In genomic region chr17:63832014-63832413, GRCh38 we compare ENCODE assay signal across 28 cellular contexts. TPM values are rescaled to one million over a fixed set of nuclear protein-coding genes. Genes with fewer than 3 reads are reported as not detected.
DNase-seq lines count a peak whose midpoint lies in the region; ATAC-seq, FAIRE-seq and TF ChIP-seq lines count a peak whose summit lies in the region.
"Had no signal": no experiment of that assay in that cellular context is flagged by ENCODE, and none has a peak within 500 bp of the region (broad histone marks: within the 10 kb centered on the region; RNA-seq: fewer than 3 reads in every experiment).

No MANE protein-coding gene starts in this region.

- H3K4me3 ChIP-seq in kidney (ENCODE audit: low read length in 2 of 2) (no peak overlapping the region), mammary epithelial cell (replicated peaks in 1 of 3; ENCODE audit: insufficient read depth in 1 of 3, low read depth in 2 of 3, low read length in 3 of 3) (no peak overlapping the region)
- H3K4me3 ChIP-seq: A549, breast epithelium, esophagus squamous epithelium, HAP-1, MG63, spleen, suprapubic skin, uterus had no signal

- CTCF ChIA-PET in activated CD8-positive, alpha-beta memory T cell treated with anti-CD3 and anti-CD28 coated beads, Interleukin-2, amount 10 ng/mL, durations not matched to agents 7 days and 5 days (lab: Charles Lee): interaction anchor here (0.8 to 4.3 kb wide), 5 partner anchors 8 to 134 kb away, joined by 3 to 28 read pairs (median 3); partner anchors contain the start of gene SMARCD2
- CTCF ChIA-PET in mammary epithelial cell (lab: Charles Lee; ENCODE audit: low non-redundant PET): no interaction called here

- peak overlapping the region; percentile 83 for H3K27ac Mint-ChIP-seq in activated CD8-positive, alpha-beta memory T cell treated with anti-CD3 and anti-CD28 coated beads, Interleukin-2, amount 10 ng/mL, durations not matched to agents 7 days and 5 days
- peak overlapping the region; percentile 80 for H3K27ac Mint-ChIP-seq in activated T-helper 17 cell treated with anti-CD3 and anti-CD28 coated beads, Interleukin-2, amount 50 U/mL, for 72 hours

- peaks cover 68% of the 10 kb centered on the region for H3K79me2 ChIP-seq in mammary epithelial cell (ENCODE audit: insufficient read depth, low read length)

- no peak overlapping the region for H3K4me3 Mint-ChIP-seq in activated CD8-positive, alpha-beta memory T cell treated with anti-CD3 and anti-CD28 coated beads, Interleukin-2, amount 10 ng/mL, durations not matched to agents 7 days and 5 days
- no peak overlapping the region for H3K4me3 Mint-ChIP-seq in activated T-helper 17 cell treated with anti-CD3 and anti-CD28 coated beads, Interleukin-2, amount 50 U/mL, for 72 hours
- H3K4me3 Mint-ChIP-seq: T-helper 1 cell treated with Interleukin-12 subunit alpha and Interleukin-12 subunit beta and Interleukin-4 antibody, amounts not matched to agents 30 μg/mL and 1 μg/mL, for 36 hours had no signal

- no peak overlapping the region for H3K4me2 ChIP-seq in mammary epithelial cell (ENCODE audit: insufficient read depth, low read depth, low read length)
- H3K4me2 ChIP-seq: A549 had no signal

- H3K9ac ChIP-seq in kidney (ENCODE audit: low read length in 2 of 2) (no peak overlapping the region), mammary epithelial cell (ENCODE audit: insufficient read depth, low read length) (no peak overlapping the region)

- H3K36me3 Mint-ChIP-seq in activated CD8-positive, alpha-beta memory T cell treated with anti-CD3 and anti-CD28 coated beads, Interleukin-2, amount 10 ng/mL, durations not matched to agents 7 days and 5 days: peaks cover 65% of the 10 kb centered on the region
- H3K36me3 Mint-ChIP-seq in activated T-helper 17 cell treated with anti-CD3 and anti-CD28 coated beads, Interleukin-2, amount 50 U/mL, for 72 hours (ENCODE audit: low read depth): peaks cover 100% of the 10 kb centered on the region

- no peaks in the 10 kb centered on the region for H3K9me3 Mint-ChIP-seq in activated CD8-positive, alpha-beta memory T cell treated with anti-CD3 and anti-CD28 coated beads, Interleukin-2, amount 10 ng/mL, durations not matched to agents 7 days and 5 days (ENCODE audit: low read depth)
- H3K9me3 Mint-ChIP-seq in activated T-helper 17 cell treated with anti-CD3 and anti-CD28 coated beads, Interleukin-2, amount 50 U/mL, for 72 hours: no peaks in the 10 kb centered on the region
- H3K9me3 Mint-ChIP-seq: T-helper 1 cell treated with Interleukin-12 subunit alpha and Interleukin-12 subunit beta and Interleukin-4 antibody, amounts not matched to agents 30 μg/mL and 1 μg/mL, for 36 hours had no signal

- FAIRE-seq in GM12891 (lab: Jason Lieb, UNC): no peak
- no peak for FAIRE-seq in kidney (lab: Jason Lieb, UNC)
- FAIRE-seq: A549, GM12892 had no signal

- TF ChIP-seq POLR2A in GM12891 (IDR thresholded peaks at IDR 0.05; ENCODE audit: low read depth, low read length): peak; percentile 47; the same call in 1 of the 2 replicates

- WGBS in mammary epithelial cell (ENCODE audit: low coverage, missing lambda C conversion rate): 91% methylated on average over 3 of the region's 5 CpGs

- H3K27me3 ChIP-seq in mammary epithelial cell (ENCODE audit: insufficient read depth, low read length): no peaks in the 10 kb centered on the region
- H3K27me3 ChIP-seq: breast epithelium, esophagus squamous epithelium, MG63, neutrophil, spleen, suprapubic skin, uterus had no signal

- BruUV-seq in mammary epithelial cell (replicated peaks; lab: Mats Ljungman, UMichigan): no TSS peak

- intact Hi-C loops in kidney (cut with DNase I) (no loop called here), mammary epithelial cell (cut with micrococcal nuclease) (loop anchor here (10.0 kb wide), 1 partner anchor 407 kb away; no protein-coding TSS in a partner anchor)

- in situ Hi-C loops in mammary epithelial cell (cut with MboI; ENCODE audit: low sequenced_read_pairs in 2 of 2): no loop called here

- H3K36me3 ChIP-seq in kidney (ENCODE audit: control insufficient read depth in 1 of 2, insufficient read depth in 2 of 2, low read length in 2 of 2) (peaks cover 48 to 72% of the 10 kb centered on the region in 2 donors), mammary epithelial cell (ENCODE audit: insufficient read depth, low read length) (peaks cover 42% of the 10 kb centered on the region)
- H3K36me3 ChIP-seq: breast epithelium, uterus had no signal

- dilution Hi-C loops in mammary epithelial cell (cut with HindIII; ENCODE audit: low sequenced_read_pairs): no loop called here

- H3K27ac ChIP-seq in kidney (ENCODE audit: low read depth in 2 of 2, low read length in 2 of 2): no peak overlapping the region
- no peak overlapping the region for H3K27ac ChIP-seq in mammary epithelial cell (ENCODE audit: insufficient read depth, low read depth, low read length)
- H3K27ac ChIP-seq: A549, breast epithelium, C4-2B, esophagus squamous epithelium, suprapubic skin, uterus, VCaP had no signal

- no peaks in the 10 kb centered on the region for H3K27me3 Mint-ChIP-seq in activated CD8-positive, alpha-beta memory T cell treated with anti-CD3 and anti-CD28 coated beads, Interleukin-2, amount 10 ng/mL, durations not matched to agents 7 days and 5 days
- no peaks in the 10 kb centered on the region for H3K27me3 Mint-ChIP-seq in activated T-helper 17 cell treated with anti-CD3 and anti-CD28 coated beads, Interleukin-2, amount 50 U/mL, for 72 hours

- no peaks in the 10 kb centered on the region for H4K20me1 ChIP-seq in mammary epithelial cell (ENCODE audit: insufficient read depth, low read length)

- TF ChIP-seq CTCF in kidney (IDR thresholded peaks at IDR 0.05; ENCODE audit: borderline replicate concordance, extremely low read depth, insufficient read depth) (no peak), mammary epithelial cell (conservative IDR thresholded peaks at IDR 0.05 in 1 of 2, IDR thresholded peaks at IDR 0.05 in 1 of 2; ENCODE audit: extremely low read depth in 1 of 2, insufficient read depth in 1 of 2, low read depth in 1 of 2, low read length in 2 of 2) (no peak)

- H3K9me3 ChIP-seq in kidney (ENCODE audit: control insufficient read depth in 1 of 2, low read length in 2 of 2): no peaks in the 10 kb centered on the region
- no peaks in the 10 kb centered on the region for H3K9me3 ChIP-seq in mammary epithelial cell (replicated peaks; ENCODE audit: insufficient read depth, low read length)
- H3K9me3 ChIP-seq: A549, breast epithelium, esophagus squamous epithelium, HAP-1, MG63, neutrophil, spleen, suprapubic skin, uterus had no signal

- H3K4me1 Mint-ChIP-seq in activated CD8-positive, alpha-beta memory T cell treated with anti-CD3 and anti-CD28 coated beads, Interleukin-2, amount 10 ng/mL, durations not matched to agents 7 days and 5 days: peaks cover 52% of the 10 kb centered on the region
- peaks cover 26% of the 10 kb centered on the region for H3K4me1 Mint-ChIP-seq in activated T-helper 17 cell treated with anti-CD3 and anti-CD28 coated beads, Interleukin-2, amount 50 U/mL, for 72 hours

- no peak overlapping the region for H2AFZ ChIP-seq in mammary epithelial cell (ENCODE audit: low read depth, low read length)

- no peak for DNase-seq in activated CD8-positive, alpha-beta memory T cell treated with anti-CD3 and anti-CD28 coated beads, Interleukin-2, amount 10 ng/mL, durations not matched to agents 7 days and 5 days
- no peak for DNase-seq in activated CD8-positive, alpha-beta memory T cell treated with anti-CD3 and anti-CD28 coated beads, Interleukin-2, amount 50 U/mL, for 48 hours
- DNase-seq in GM12891 (ENCODE audit: insufficient read length, low spot score) (no peak), kidney (peak; percentile 16), mammary epithelial cell (no peak), NCI-H510A treated with DMSO at 0.1 percent for 48 hours (lab: John Stamatoyannopoulos, UW) (no peak), NCI-H1436 (lab: John Stamatoyannopoulos, UW) (no peak)
- DNase-seq: DMS153, esophagus squamous epithelium, MG63, midbrain, NCI-H1436 treated with DMSO at 0.1 percent for 48 hours, NCI-H2171, NCI-H69, SIG-M5, spleen, uterus had no signal

- no peak for ATAC-seq in activated CD8-positive, alpha-beta memory T cell treated with anti-CD3 and anti-CD28 coated beads, Interleukin-2, amount 10 ng/mL, durations not matched to agents 7 days and 5 days
- ATAC-seq in activated T-helper 17 cell treated with anti-CD3 and anti-CD28 coated beads, Interleukin-2, amount 50 U/mL, for 72 hours (replicated peaks): no peak

- H3K4me1 ChIP-seq in kidney (ENCODE audit: control insufficient read depth in 1 of 2, insufficient read depth in 1 of 2, low read depth in 1 of 2, low read length in 2 of 2) (peaks cover 13 to 14% of the 10 kb centered on the region in 2 donors), mammary epithelial cell (ENCODE audit: insufficient read depth, low read length) (peaks cover 26% of the 10 kb centered on the region)
- H3K4me1 ChIP-seq: HAP-1 had no signal

RNA-seq across cellular contexts. Expression of gene FTSJ3, which starts 4.6 kb away (rescaled TPM):
- total RNA-seq in activated CD8-positive, alpha-beta memory T cell treated with anti-CD3 and anti-CD28 coated beads, Interleukin-2, amount 10 ng/mL, durations not matched to agents 7 days and 5 days: 10 to 100 TPM; 58.9 to 71.7 TPM
- 27.1 TPM for polyA plus RNA-seq in GM12891 (2012; ENCODE audit: low read depth, missing spikeins)
- 10 to 100 TPM; 36.3 to 74.1 TPM for total RNA-seq in activated T-helper 17 cell treated with anti-CD3 and anti-CD28 coated beads, Interleukin-2, amount 50 U/mL, for 72 hours
- total RNA-seq in kidney (38.7 TPM), mammary epithelial cell (10 to 100 TPM; 39.5 to 49.0 TPM)
- polyA plus RNA-seq in kidney (ENCODE audit: insufficient read depth, low read depth, low replicate concordance) (23.7 TPM), mammary epithelial cell (32.0 TPM)
- polyA minus RNA-seq in mammary epithelial cell: 52.4 TPM

RNA-seq across cellular contexts. Expression of gene PSMC5, which starts 4.8 kb away (rescaled TPM):
- 100 to 1,000 TPM; 157 to 195 TPM for total RNA-seq in activated CD8-positive, alpha-beta memory T cell treated with anti-CD3 and anti-CD28 coated beads, Interleukin-2, amount 10 ng/mL, durations not matched to agents 7 days and 5 days
- 125 TPM for polyA plus RNA-seq in GM12891 (2012; ENCODE audit: low read depth, missing spikeins)
- total RNA-seq in activated T-helper 17 cell treated with anti-CD3 and anti-CD28 coated beads, Interleukin-2, amount 50 U/mL, for 72 hours: 100 to 1,000 TPM; 102 to 172 TPM
- 145 TPM for total RNA-seq in kidney
- 247 TPM for polyA plus RNA-seq in kidney (ENCODE audit: insufficient read depth, low read depth, low replicate concordance)
- total RNA-seq in mammary epithelial cell: 100 to 1,000 TPM in 1 of 2 donors, 10 to 100 TPM in 1; 44.8 to 132 TPM
- polyA plus RNA-seq in mammary epithelial cell: 203 TPM
- polyA minus RNA-seq in mammary epithelial cell: 238 TPM

RNA-seq across cellular contexts. Expression of gene SMARCD2, which starts 10.5 kb away (rescaled TPM):
- total RNA-seq in activated CD8-positive, alpha-beta memory T cell treated with anti-CD3 and anti-CD28 coated beads, Interleukin-2, amount 10 ng/mL, durations not matched to agents 7 days and 5 days: 100 to 1,000 TPM; 137 to 151 TPM
- polyA plus RNA-seq in GM12891 (2012; ENCODE audit: low read depth, missing spikeins): 56.0 TPM
- 100 to 1,000 TPM in 1 of 2 donors, 10 to 100 TPM in 1; 82.7 to 112 TPM for total RNA-seq in activated T-helper 17 cell treated with anti-CD3 and anti-CD28 coated beads, Interleukin-2, amount 50 U/mL, for 72 hours
- total RNA-seq in kidney (65.1 TPM), mammary epithelial cell (10 to 100 TPM; 66.1 to 75.3 TPM)
- polyA plus RNA-seq in kidney (ENCODE audit: insufficient read depth, low read depth, low replicate concordance) (39.9 TPM), mammary epithelial cell (77.9 TPM)
- 102 TPM for polyA minus RNA-seq in mammary epithelial cell

RNA-seq across cellular contexts. Expression of gene CSH2, which starts 41.5 kb away (rescaled TPM):
- not detected for total RNA-seq in activated CD8-positive, alpha-beta memory T cell treated with anti-CD3 and anti-CD28 coated beads, Interleukin-2, amount 10 ng/mL, durations not matched to agents 7 days and 5 days
- not detected for polyA plus RNA-seq in GM12891 (2012; ENCODE audit: low read depth, missing spikeins)
- 1 to 10 TPM; 2.3 to 3.5 TPM for total RNA-seq in activated T-helper 17 cell treated with anti-CD3 and anti-CD28 coated beads, Interleukin-2, amount 50 U/mL, for 72 hours
- not detected for total RNA-seq in kidney
- not detected for polyA plus RNA-seq in kidney (ENCODE audit: insufficient read depth, low read depth, low replicate concordance)
- not detected for total RNA-seq in mammary epithelial cell
- not detected for polyA plus RNA-seq in mammary epithelial cell
- polyA minus RNA-seq in mammary epithelial cell: not detected
- total RNA-seq: breast epithelium, esophagus squamous epithelium, glomerular endothelial cell, spleen, suprapubic skin, uterus had no signal
- polyA plus RNA-seq: A549, spleen had no signal

RNA-seq across cellular contexts. Expression of gene GH2, which starts 49.7 kb away (rescaled TPM):
- not detected for total RNA-seq in activated CD8-positive, alpha-beta memory T cell treated with anti-CD3 and anti-CD28 coated beads, Interleukin-2, amount 10 ng/mL, durations not matched to agents 7 days and 5 days
- polyA plus RNA-seq in GM12891 (2012; ENCODE audit: low read depth, missing spikeins): not detected
- not detected for total RNA-seq in activated T-helper 17 cell treated with anti-CD3 and anti-CD28 coated beads, Interleukin-2, amount 50 U/mL, for 72 hours
- total RNA-seq in kidney (not detected), mammary epithelial cell (not detected)
- polyA plus RNA-seq in kidney (ENCODE audit: insufficient read depth, low read depth, low replicate concordance) (not detected), mammary epithelial cell (not detected)
- not detected for polyA minus RNA-seq in mammary epithelial cell
- total RNA-seq: breast epithelium, esophagus squamous epithelium, glomerular endothelial cell, spleen, suprapubic skin, uterus had no signal
- polyA plus RNA-seq: A549, spleen had no signal
